9 cellular contexts compared by ENCODE assay signal in genomic region chr9:38065369-38066075, GRCh38. TPM values are rescaled to one million over a fixed set of nuclear protein-coding genes. Genes with fewer than 3 reads are reported as not detected.
DNase-seq lines count a peak whose midpoint lies in the region; ATAC-seq and TF ChIP-seq lines count a peak whose summit lies in the region.
"Had no signal": no experiment of that assay in that cellular context is flagged by ENCODE, and none has a peak within 500 bp of the region (broad histone marks: within the 10 kb centered on the region; RNA-seq: fewer than 3 reads in every experiment).

No MANE protein-coding gene starts in this region.

- DNase-seq in endodermal cell (peak; percentile 44), NK-92 (lab: John Stamatoyannopoulos, UW; ENCODE audit: unreplicated experiment) (no peak), AG08396 (ENCODE audit: low spot score) (no peak)
- DNase-seq in activated CD4-positive, alpha-beta T cell treated with anti-CD3 and anti-CD28 coated beads for 4 hours: no peak

- no peak overlapping the region for H3K9ac ChIP-seq in endodermal cell (ENCODE audit: extremely low read depth, low read length, poor library complexity, severe bottlenecking)

- peak overlapping the region; percentile 89 for H3K4me3 Mint-ChIP-seq in endodermal cell

- peaks cover 59% of the 10 kb centered on the region for H3K4me1 Mint-ChIP-seq in endodermal cell

- H3K27me3 ChIP-seq in endodermal cell (ENCODE audit: control insufficient read depth, insufficient read depth, low read length, poor library complexity, severe bottlenecking): no peaks in the 10 kb centered on the region

- H3K4me1 ChIP-seq in endodermal cell (ENCODE audit: control insufficient read depth, insufficient read depth, low read length): peaks cover 26% of the 10 kb centered on the region

- H3K4me3 ChIP-seq in endodermal cell (ENCODE audit: low read length): peak overlapping the region; percentile 85
- peak overlapping the region in 4 of 7 experiments; percentile 72 to 82 (median 78) for H3K4me3 ChIP-seq in skin epidermis

- H3K27me3 Mint-ChIP-seq in endodermal cell (ENCODE audit: insufficient read depth): peaks cover 1% of the 10 kb centered on the region

- TF ChIP-seq CTCF in endodermal cell (conservative IDR thresholded peaks at IDR 0.05): no peak

- H3K36me3 ChIP-seq in endodermal cell (ENCODE audit: control insufficient read depth, insufficient read depth, low read length): peaks cover 37% of the 10 kb centered on the region

- H3K36me3 Mint-ChIP-seq in endodermal cell (ENCODE audit: low read depth): peaks cover 19% of the 10 kb centered on the region
- H3K36me3 Mint-ChIP-seq: IgD-negative memory B cell had no signal

- H3K27ac Mint-ChIP-seq in endodermal cell: no peak overlapping the region
- H3K27ac Mint-ChIP-seq: IgD-negative memory B cell had no signal

- no peak overlapping the region for H3K27ac ChIP-seq in endodermal cell (ENCODE audit: low read depth, low read length)
- peak overlapping the region in 1 of 21 experiments; percentile 3 for H3K27ac ChIP-seq in skin epidermis

- no peaks in the 10 kb centered on the region for H3K9me3 Mint-ChIP-seq in endodermal cell
- H3K9me3 Mint-ChIP-seq: IgD-negative memory B cell had no signal

- H3K9me3 ChIP-seq in endodermal cell (ENCODE audit: control insufficient read depth, low read length): no peaks in the 10 kb centered on the region

- 75 to 76% methylated on average over 6 to 9 of the region's 9 CpGs for WGBS in endodermal cell (ENCODE audit: insufficient coverage in 1 of 2, insufficient read length in 1 of 2), 2 experiments

- ATAC-seq in GM19035 (IDR thresholded peaks at IDR 0.05; ENCODE audit: unreplicated experiment): peak; percentile 31
- ATAC-seq in HG03108 (IDR thresholded peaks at IDR 0.05; ENCODE audit: unreplicated experiment): peak; percentile 36
- ATAC-seq in GM21717 (IDR thresholded peaks at IDR 0.05; ENCODE audit: unreplicated experiment): no peak

RNA-seq across cellular contexts. Expression of gene SHB, which starts 3.5 kb away (rescaled TPM):
- total RNA-seq in endodermal cell: 10 to 100 TPM; 28.1 to 38.1 TPM
- polyA plus RNA-seq in endodermal cell (2013, experiment 1 of 2): 10.8 TPM
- 12.5 TPM for polyA plus RNA-seq in endodermal cell (2013, experiment 2 of 2)
- polyA plus RNA-seq: IgD-negative memory B cell had no signal
